ENCODE assay signal across 8 cellular contexts in the genomic region with DNA sequence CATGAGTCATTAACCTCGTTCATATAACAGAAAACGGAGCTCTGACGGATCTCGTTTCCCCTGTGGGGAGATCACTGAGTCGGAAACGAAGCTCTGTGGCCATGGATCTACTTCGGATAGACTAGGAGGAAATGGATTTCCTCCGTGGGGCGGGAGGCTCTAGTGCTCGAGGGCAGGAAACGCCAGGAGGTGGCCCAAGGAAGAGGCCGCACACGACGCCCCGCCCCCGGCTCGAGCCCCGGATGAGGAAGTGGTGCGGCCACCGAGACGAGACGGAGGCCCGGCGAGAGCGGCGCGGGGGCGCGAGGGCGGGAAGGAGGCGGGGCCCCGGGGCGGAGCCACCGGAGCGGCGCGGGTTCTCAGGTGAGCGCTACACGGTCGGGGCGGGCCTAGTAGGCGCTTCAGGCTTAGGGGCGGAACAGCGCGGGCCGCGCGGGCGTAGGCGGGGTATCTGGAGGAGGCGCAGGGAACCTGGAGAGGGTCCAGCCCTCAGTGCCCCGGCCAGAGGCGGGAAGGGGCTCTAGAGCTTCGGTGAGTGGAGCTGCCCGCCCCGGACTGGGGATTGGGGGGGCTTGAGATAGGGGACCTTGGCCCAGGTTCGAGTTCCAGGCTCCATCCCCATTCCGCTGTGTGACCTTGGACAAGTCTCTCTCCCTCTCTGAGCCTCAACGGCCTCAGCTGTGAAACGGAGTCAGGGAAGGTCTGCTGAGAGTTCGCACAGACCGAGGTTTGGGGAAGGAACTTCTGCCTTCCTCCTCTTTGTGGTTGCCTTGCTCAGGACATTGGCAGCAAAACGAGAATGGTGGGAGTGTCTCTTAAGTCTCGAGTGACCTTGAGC. TPM values are rescaled to one million over a fixed set of nuclear protein-coding genes. Genes with fewer than 3 reads are reported as not detected.
DNase-seq lines count a peak whose midpoint lies in the region; ATAC-seq, FAIRE-seq and TF ChIP-seq lines count a peak whose summit lies in the region.

Gene DEPDC5 (plus strand): TSS at position 386 of the 838 bp plus-strand sequence. CDS start 903 bp downstream, outside the sequence.

- TF ChIP-seq POLR2A in GM10847 (IDR thresholded peaks at IDR 0.05; ENCODE audit: extremely low read depth, insufficient read length), result peak; percentile 83
- peak in 1 of 2 donors; percentile 91 for TF ChIP-seq POLR2A in thyroid gland (IDR thresholded peaks at IDR 0.05)

- 0 to 1% methylated on average over 55 to 64 of the region's 64 CpGs for WGBS in pancreas, 2 donors
- 2 to 4% methylated on average over 18 to 24 of the region's 64 CpGs for WGBS in thyroid gland, 2 donors

- ATAC-seq in HG02678 (IDR thresholded peaks at IDR 0.05; ENCODE audit: unreplicated experiment), result peak; percentile 72
- ATAC-seq in Right ventricle myocardium inferior, result peak; percentile 92
- peak; percentile 81 to 90 (median 86) for ATAC-seq in pancreas

- H3K27me3 ChIP-seq in pancreas, result no peaks in the 10 kb centered on the region
- H3K27me3 ChIP-seq in thyroid gland, result no peaks in the 10 kb centered on the region

- H3K4me1 ChIP-seq in pancreas, result peaks cover 7 to 17% (median 9%) of the 10 kb centered on the region in 3 donors
- H3K4me1 ChIP-seq in thyroid gland, result peaks cover 27 to 32% of the 10 kb centered on the region in 2 donors

- no peaks in the 10 kb centered on the region for H3K36me3 ChIP-seq in pancreas
- H3K36me3 ChIP-seq in thyroid gland, result no peaks in the 10 kb centered on the region

- peak; percentile 48 for DNase-seq in NCI-H1417 treated with DMSO at 0.1 percent for 48 hours (lab: John Stamatoyannopoulos, UW)
- peak; percentile 68 to 80 for DNase-seq in SW 1271 (lab: John Stamatoyannopoulos, UW)
- DNase-seq in activated naive CD8-positive, alpha-beta T cell treated with anti-CD3 and anti-CD28 coated beads, Interleukin-2, amount 50 U/mL, for 16 hours (ENCODE audit: low read depth, low spot score), result peak; percentile 89
- DNase-seq in Right ventricle myocardium inferior (ENCODE audit: missing footprints), result peak; percentile 98
- peak; percentile 95 to 99 (median 98) for DNase-seq in pancreas
- peak; percentile 96 to 97 for DNase-seq in thyroid gland

- intact Hi-C loops in Right ventricle myocardium inferior (cut with DNase I), result loop anchor here (5.0 kb wide), 3 partner anchors 92 to 262 kb away; partner anchors contain the start of genes PISD and YWHAH
- intact Hi-C loops in pancreas (cut with DNase I), result no loop called here
- intact Hi-C loops in thyroid gland (cut with DNase I), result loop anchor here (5.0 to 10.0 kb wide), 2 partner anchors 89 to 188 kb away; partner anchors contain the start of genes PISD and YWHAH

- H3K27ac ChIP-seq in pancreas (peak within 1 kb of the TSS; percentile 87 to 98 (median 92)), thyroid gland (peak within 1 kb of the TSS; percentile 88 to 97 (median 96))

- no peak for TF ChIP-seq CTCF in pancreas (IDR thresholded peaks at IDR 0.05)
- TF ChIP-seq CTCF in thyroid gland (IDR thresholded peaks at IDR 0.05), result no peak

- FAIRE-seq in pancreas (lab: Jason Lieb, UNC), result no peak

- no peaks in the 10 kb centered on the region for H3K9me3 ChIP-seq in pancreas
- no peaks in the 10 kb centered on the region for H3K9me3 ChIP-seq in thyroid gland

- H3K4me3 ChIP-seq in pancreas (peak within 1 kb of the TSS; percentile 58 to 86 (median 76)), thyroid gland (replicated peaks in 1 of 3) (peak within 1 kb of the TSS; percentile 36 to 70 (median 59))

RNA-seq across cellular contexts. Expression of gene DEPDC5, which starts in this region (rescaled TPM):
- total RNA-seq in Right ventricle myocardium inferior (10.9 TPM), pancreas (10 to 100 TPM in 1 of 6 donors, 1 to 10 TPM in 5; 5.9 to 17.2 (median 9.0) TPM), thyroid gland (10 to 100 TPM; 17.5 to 30.4 (median 22.8) TPM)
- 10 to 100 TPM in 1 of 2 donors, 1 to 10 TPM in 1; 7.7 to 10.1 TPM for polyA plus RNA-seq in pancreas

Comparison
In these comparisons a context has a peak if more than half of its experiments do, and no peak if none do; other contexts are left out.
1. Peak in every context shown above with its lines: DNase-seq, ATAC-seq, H3K4me3 ChIP-seq and H3K27ac ChIP-seq.
2. DNase-seq: peak in every context shown above with its lines; median percentile 98 in Right ventricle myocardium inferior; 98 in pancreas; 96 in thyroid gland; 89 in activated naive CD8-positive, alpha-beta T cell treated with anti-CD3 and anti-CD28 coated beads, Interleukin-2, amount 50 U/mL, for 16 hours; 74 in SW 1271; 48 in NCI-H1417 treated with DMSO at 0.1 percent for 48 hours.
3. intact Hi-C loops: an anchor here in Right ventricle myocardium inferior (5.0 kb wide) and thyroid gland (5.0 to 10.0 kb wide); none called in pancreas.